ENCODE assay signal across 15 cellular contexts in genomic region chr3:46908294-46908985, GRCh38. TPM values are rescaled to one million over a fixed set of nuclear protein-coding genes. Genes with fewer than 3 reads are reported as not detected.
DNase-seq lines count a peak whose midpoint lies in the region; ATAC-seq and TF ChIP-seq lines count a peak whose summit lies in the region.
"Had no signal": no experiment of that assay in that cellular context is flagged by ENCODE, and none has a peak within 500 bp of the region (broad histone marks: within the 10 kb centered on the region; RNA-seq: fewer than 3 reads in every experiment).

No MANE protein-coding gene starts in this region.

- H3K27me3 ChIP-seq in OCI-LY3 (ENCODE audit: low read depth, low read length) (no peaks in the 10 kb centered on the region), esophagus squamous epithelium (peaks cover 0 to 7% (median 0%) of the 10 kb centered on the region in 4 donors)
- H3K27me3 ChIP-seq: colonic mucosa had no signal

- WGBS in esophagus squamous epithelium, 2 donors, result 46 to 52% methylated on average over 20 to 24 of the region's 24 CpGs

- H3K4me1 ChIP-seq in OCI-LY3 (ENCODE audit: low read length) (peaks cover 7% of the 10 kb centered on the region; the same call in 1 of the 2 replicates), esophagus squamous epithelium (peaks cover 16 to 27% (median 17%) of the 10 kb centered on the region in 3 donors), mucosa of descending colon (ENCODE audit: low read depth) (peaks cover 3% of the 10 kb centered on the region)

- H3K4me2 ChIP-seq in OCI-LY3 (ENCODE audit: low read length), result no peak overlapping the region

- no peak for ATAC-seq in mucosa of descending colon

- no peak overlapping the region for H3K4me3 Mint-ChIP-seq in T-helper 2 cell treated with Interferon-gamma antibody and Interleukin-4, amounts not matched to agents 5 μg/mL and 100 μg/mL, for 36 hours
- H3K4me3 Mint-ChIP-seq: activated T-cell treated with anti-CD3 and anti-CD28 coated beads, Interleukin-2, amount 50 U/mL, for 4 hours; CD8-positive, alpha-beta T cell had no signal

- TF ChIP-seq CTCF in AG09319 (IDR thresholded peaks at IDR 0.05; ENCODE audit: low read depth, low read length) (peak; percentile 41), OCI-LY3 (IDR thresholded peaks at IDR 0.05; ENCODE audit: low read depth, low read length) (peak; percentile 47), esophagus squamous epithelium (IDR thresholded peaks at IDR 0.05) (peak in 5 of 6 experiments; percentile 17 to 37 (median 29)), mucosa of descending colon (IDR thresholded peaks at IDR 0.05) (no peak)

- no peaks in the 10 kb centered on the region for H4K20me1 ChIP-seq in OCI-LY3 (ENCODE audit: insufficient read depth, low read length)

- H2AFZ ChIP-seq in OCI-LY3 (ENCODE audit: low read depth, low read length), result no peak overlapping the region

- H3K4me3 ChIP-seq in OCI-LY3 (ENCODE audit: low read length) (no peak overlapping the region), esophagus squamous epithelium (no peak overlapping the region), mucosa of descending colon (no peak overlapping the region)
- H3K4me3 ChIP-seq: colonic mucosa had no signal

- peaks cover 2% of the 10 kb centered on the region for H3K36me3 Mint-ChIP-seq in T-helper 2 cell treated with Interferon-gamma antibody and Interleukin-4, amounts not matched to agents 5 μg/mL and 100 μg/mL, for 36 hours (ENCODE audit: low read depth)
- H3K36me3 Mint-ChIP-seq: CD8-positive, alpha-beta T cell had no signal

- H3K9me3 Mint-ChIP-seq in T-helper 2 cell treated with Interferon-gamma antibody and Interleukin-4, amounts not matched to agents 5 μg/mL and 100 μg/mL, for 36 hours, result no peaks in the 10 kb centered on the region
- H3K9me3 Mint-ChIP-seq: activated T-cell treated with anti-CD3 and anti-CD28 coated beads, Interleukin-2, amount 50 U/mL, for 4 hours; CD8-positive, alpha-beta T cell had no signal

- no peak overlapping the region for H3K9ac ChIP-seq in OCI-LY3 (ENCODE audit: low read length)

- peaks cover 5% of the 10 kb centered on the region for H3K4me1 Mint-ChIP-seq in T-helper 2 cell treated with Interferon-gamma antibody and Interleukin-4, amounts not matched to agents 5 μg/mL and 100 μg/mL, for 36 hours (ENCODE audit: low read depth)

- H3K27ac ChIP-seq in OCI-LY3 (ENCODE audit: low read length) (no peak overlapping the region), esophagus squamous epithelium (no peak overlapping the region)
- H3K27ac ChIP-seq: colonic mucosa had no signal

- H3K79me2 ChIP-seq in OCI-LY3 (ENCODE audit: low read length), result no peaks in the 10 kb centered on the region

- H3K9me3 ChIP-seq in OCI-LY3 (ENCODE audit: insufficient read depth, low read length), result no peaks in the 10 kb centered on the region
- H3K9me3 ChIP-seq in esophagus squamous epithelium, result no peaks in the 10 kb centered on the region
- no peaks in the 10 kb centered on the region for H3K9me3 ChIP-seq in mucosa of descending colon
- H3K9me3 ChIP-seq: colonic mucosa had no signal

- H3K27ac Mint-ChIP-seq in T-helper 2 cell treated with Interferon-gamma antibody and Interleukin-4, amounts not matched to agents 5 μg/mL and 100 μg/mL, for 36 hours, result no peak overlapping the region
- H3K27ac Mint-ChIP-seq: CD8-positive, alpha-beta T cell had no signal

- H3K36me3 ChIP-seq in OCI-LY3 (replicated peaks; ENCODE audit: low read depth, low read length) (peaks cover 9% of the 10 kb centered on the region), esophagus squamous epithelium (no peaks in the 10 kb centered on the region), mucosa of descending colon (ENCODE audit: low read depth) (no peaks in the 10 kb centered on the region)
- H3K36me3 ChIP-seq: colonic mucosa had no signal

- H3K27me3 Mint-ChIP-seq in T-helper 2 cell treated with Interferon-gamma antibody and Interleukin-4, amounts not matched to agents 5 μg/mL and 100 μg/mL, for 36 hours (ENCODE audit: low read depth), result no peaks in the 10 kb centered on the region

- TF ChIP-seq POLR2A in esophagus squamous epithelium (IDR thresholded peaks at IDR 0.05), result no peak

- DNase-seq in AG09319 (ENCODE audit: extremely low read depth, low read depth), result no peak
- no peak for DNase-seq in esophagus squamous epithelium (lab: John Stamatoyannopoulos, UW)
- peak in 2 of 3 donors; percentile 23 to 42 for DNase-seq in mucosa of descending colon
- DNase-seq in T-helper 2 cell treated with Interferon-gamma antibody and Interleukin-4, amounts not matched to agents 5 μg/mL and 100 μg/mL, for 36 hours (ENCODE audit: low spot score), result no peak
- no peak for DNase-seq in NCI-H345 (lab: John Stamatoyannopoulos, UW)
- no peak for DNase-seq in activated CD4-positive, alpha-beta T cell treated with anti-CD3 and anti-CD28 coated beads for 1 hour
- no peak for DNase-seq in amniotic stem cell (lab: John Stamatoyannopoulos, UW)
- DNase-seq: activated T-cell treated with anti-CD3 and anti-CD28 coated beads, Interleukin-2, amount 50 U/mL, for 4 hours; CD8-positive, alpha-beta T cell; colonic mucosa; NCI-H524 treated with DMSO at 0.1 percent for 48 hours; occipital lobe; T-helper 9 cell had no signal

- intact Hi-C loops in esophagus squamous epithelium (cut with DNase I) (no loop called here), mucosa of descending colon (cut with DNase I, micrococcal nuclease) (loop anchor here in 1 of 2 donors (5.0 kb wide), 1 partner anchor 201 kb away; no protein-coding TSS in a partner anchor)

RNA-seq across cellular contexts. Expression of gene PTH1R, which starts 30.9 kb away (rescaled TPM):
- total RNA-seq in esophagus squamous epithelium (1 to 10 TPM in 3 of 4 donors, under 1 TPM in 1; 0.40 to 1.9 (median 1.5) TPM), mucosa of descending colon (1 to 10 TPM in 2 of 3 donors, under 1 TPM in 1; 0.87 to 4.6 (median 1.9) TPM)
- total RNA-seq: activated T-cell treated with anti-CD3 and anti-CD28 coated beads, Interleukin-2, amount 50 U/mL, for 4 hours; CD8-positive, alpha-beta T cell had no signal

RNA-seq across cellular contexts. Expression of gene MYL3, which starts 45.2 kb away (rescaled TPM):
- total RNA-seq in esophagus squamous epithelium (1 to 10 TPM in 1 of 4 donors, under 1 TPM in 1, not detected in 2; 0.38 to 1.1 TPM), mucosa of descending colon (1 to 10 TPM in 2 of 3 donors, under 1 TPM in 1; 0.32 to 3.1 (median 1.2) TPM)
- total RNA-seq: activated T-cell treated with anti-CD3 and anti-CD28 coated beads, Interleukin-2, amount 50 U/mL, for 4 hours; CD8-positive, alpha-beta T cell; LHCN-M2; occipital lobe had no signal

Comparison
In these comparisons a context has a peak if more than half of its experiments do, and no peak if none do; other contexts are left out.
1. DNase-seq: peak in mucosa of descending colon (2 of 3); none in AG09319 (single experiment), esophagus squamous epithelium (single experiment), T-helper 2 cell treated with Interferon-gamma antibody and Interleukin-4, amounts not matched to agents 5 μg/mL and 100 μg/mL, for 36 hours (single experiment), NCI-H345 (single experiment), activated CD4-positive, alpha-beta T cell treated with anti-CD3 and anti-CD28 coated beads for 1 hour (single experiment) and amniotic stem cell (single experiment).